1 cellular context compared by ENCODE assay signal in the genomic region with DNA sequence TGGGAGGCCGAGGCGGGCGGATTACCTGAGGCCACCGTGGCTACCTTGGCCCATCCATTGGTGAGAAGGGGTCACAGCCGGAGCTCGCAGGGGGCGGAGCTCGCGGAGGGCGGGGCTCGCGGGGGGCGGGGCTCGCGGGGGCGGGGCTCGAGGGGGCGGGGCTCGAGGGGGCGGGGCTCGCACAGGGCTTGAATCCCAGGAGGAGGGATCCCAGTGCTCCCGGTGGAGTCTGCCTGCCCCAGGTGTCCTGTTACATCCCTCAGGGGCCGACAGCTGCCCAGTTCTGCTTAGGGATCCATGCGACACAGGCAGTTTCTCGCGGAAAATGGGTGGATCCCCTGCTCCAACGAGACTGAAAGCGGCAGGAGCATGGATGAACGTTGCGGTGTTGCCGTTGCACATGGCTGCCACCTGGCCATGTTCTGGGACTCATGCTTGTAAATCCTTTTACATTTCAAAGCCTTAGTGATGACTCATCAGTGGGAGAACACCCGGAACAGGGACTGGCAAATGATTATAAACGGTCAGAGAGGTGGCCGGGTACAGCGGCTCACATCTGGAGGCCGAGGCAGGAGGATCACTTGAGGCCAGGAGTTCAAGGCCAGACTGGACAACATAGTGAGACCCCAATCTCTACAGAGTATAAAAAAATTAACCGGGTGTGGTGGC.
TF ChIP-seq lines count a peak whose summit lies in the region.

No MANE protein-coding gene starts in this region.

TF ChIP-seq in K562, 482 proteins besides CTCF, POLR2A, EP300 and RAD21 (continued from another document):
- TF ChIP-seq, protein P1, sequence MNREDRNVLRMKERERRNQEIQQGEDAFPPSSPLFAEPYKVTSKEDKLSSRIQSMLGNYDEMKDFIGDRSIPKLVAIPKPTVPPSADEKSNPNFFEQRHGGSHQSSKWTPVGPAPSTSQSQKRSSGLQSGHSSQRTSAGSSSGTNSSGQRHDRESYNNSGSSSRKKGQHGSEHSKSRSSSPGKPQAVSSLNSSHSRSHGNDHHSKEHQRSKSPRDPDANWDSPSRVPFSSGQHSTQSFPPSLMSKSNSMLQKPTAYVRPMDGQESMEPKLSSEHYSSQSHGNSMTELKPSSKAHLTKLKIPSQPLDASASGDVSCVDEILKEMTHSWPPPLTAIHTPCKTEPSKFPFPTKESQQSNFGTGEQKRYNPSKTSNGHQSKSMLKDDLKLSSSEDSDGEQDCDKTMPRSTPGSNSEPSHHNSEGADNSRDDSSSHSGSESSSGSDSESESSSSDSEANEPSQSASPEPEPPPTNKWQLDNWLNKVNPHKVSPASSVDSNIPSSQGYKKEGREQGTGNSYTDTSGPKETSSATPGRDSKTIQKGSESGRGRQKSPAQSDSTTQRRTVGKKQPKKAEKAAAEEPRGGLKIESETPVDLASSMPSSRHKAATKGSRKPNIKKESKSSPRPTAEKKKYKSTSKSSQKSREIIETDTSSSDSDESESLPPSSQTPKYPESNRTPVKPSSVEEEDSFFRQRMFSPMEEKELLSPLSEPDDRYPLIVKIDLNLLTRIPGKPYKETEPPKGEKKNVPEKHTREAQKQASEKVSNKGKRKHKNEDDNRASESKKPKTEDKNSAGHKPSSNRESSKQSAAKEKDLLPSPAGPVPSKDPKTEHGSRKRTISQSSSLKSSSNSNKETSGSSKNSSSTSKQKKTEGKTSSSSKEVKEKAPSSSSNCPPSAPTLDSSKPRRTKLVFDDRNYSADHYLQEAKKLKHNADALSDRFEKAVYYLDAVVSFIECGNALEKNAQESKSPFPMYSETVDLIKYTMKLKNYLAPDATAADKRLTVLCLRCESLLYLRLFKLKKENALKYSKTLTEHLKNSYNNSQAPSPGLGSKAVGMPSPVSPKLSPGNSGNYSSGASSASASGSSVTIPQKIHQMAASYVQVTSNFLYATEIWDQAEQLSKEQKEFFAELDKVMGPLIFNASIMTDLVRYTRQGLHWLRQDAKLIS (CRISPR knock-in tag; IDR thresholded peaks at IDR 0.05) = no peak; the same call in 1 of the 2 replicates
- TF ChIP-seq JUND (IDR thresholded peaks at IDR 0.05; ENCODE audit: borderline replicate concordance, low read depth, low read length) (peak; percentile 96), JUND (tag; IDR thresholded peaks at IDR 0.05; ENCODE audit: borderline replicate concordance, low read depth, low read length) (peak; percentile 96), SRSF9 (IDR thresholded peaks at IDR 0.05; ENCODE audit: borderline replicate concordance, low read depth, low read length) (no peak), NFRKB (IDR thresholded peaks at IDR 0.05; ENCODE audit: low read depth) (peak; percentile 64; the same call in 1 of the 2 replicates), ZNF561 (CRISPR knock-in tag; conservative IDR thresholded peaks at IDR 0.05) (no peak), ZNF311 (CRISPR knock-in tag; IDR thresholded peaks at IDR 0.05) (no peak), MBD2 (IDR thresholded peaks at IDR 0.05; ENCODE audit: borderline replicate concordance, low read depth) (no peak), RBM22 (IDR thresholded peaks at IDR 0.05; ENCODE audit: low read depth, low read length, poor library complexity, severe bottlenecking) (no peak), HDGF (IDR thresholded peaks at IDR 0.05) (peak; percentile 68; the same call in 1 of the 2 replicates), HMG20A (CRISPR knock-in tag; conservative IDR thresholded peaks at IDR 0.05) (no peak), FOS (IDR thresholded peaks at IDR 0.05; ENCODE audit: extremely low read depth, insufficient read length) (peak; percentile 15), SRSF7 (optimal IDR thresholded peaks at IDR 0.05; ENCODE audit: low read depth, low read length) (no peak), MCM5 (IDR thresholded peaks at IDR 0.05; ENCODE audit: low read depth) (no peak), ZNF507 (tag; conservative IDR thresholded peaks at IDR 0.05) (no peak), MED1 (CRISPR knock-in tag; IDR thresholded peaks at IDR 0.05; ENCODE audit: borderline replicate concordance) (no peak), MYBL2 (IDR thresholded peaks at IDR 0.05; ENCODE audit: low read depth) (peak; percentile 65), MYBL2 (CRISPR knock-in tag; IDR thresholded peaks at IDR 0.05; ENCODE audit: borderline replicate concordance) (no peak), ZNF165 (CRISPR knock-in tag; IDR thresholded peaks at IDR 0.05; ENCODE audit: borderline replicate concordance) (no peak), NEUROD1 (IDR thresholded peaks at IDR 0.05; ENCODE audit: borderline replicate concordance, low read depth, low read length, partially characterized antibody) (peak; percentile 32)
- TF ChIP-seq, protein P2, sequence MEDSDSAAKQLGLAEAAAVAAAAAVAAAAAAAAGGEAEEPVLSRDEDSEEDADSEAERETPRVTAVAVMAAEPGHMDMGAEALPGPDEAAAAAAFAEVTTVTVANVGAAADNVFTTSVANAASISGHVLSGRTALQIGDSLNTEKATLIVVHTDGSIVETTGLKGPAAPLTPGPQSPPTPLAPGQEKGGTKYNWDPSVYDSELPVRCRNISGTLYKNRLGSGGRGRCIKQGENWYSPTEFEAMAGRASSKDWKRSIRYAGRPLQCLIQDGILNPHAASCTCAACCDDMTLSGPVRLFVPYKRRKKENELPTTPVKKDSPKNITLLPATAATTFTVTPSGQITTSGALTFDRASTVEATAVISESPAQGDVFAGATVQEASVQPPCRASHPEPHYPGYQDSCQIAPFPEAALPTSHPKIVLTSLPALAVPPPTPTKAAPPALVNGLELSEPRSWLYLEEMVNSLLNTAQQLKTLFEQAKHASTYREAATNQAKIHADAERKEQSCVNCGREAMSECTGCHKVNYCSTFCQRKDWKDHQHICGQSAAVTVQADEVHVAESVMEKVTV (CRISPR knock-in tag; IDR thresholded peaks at IDR 0.05) = no peak
- TF ChIP-seq, protein P3, sequence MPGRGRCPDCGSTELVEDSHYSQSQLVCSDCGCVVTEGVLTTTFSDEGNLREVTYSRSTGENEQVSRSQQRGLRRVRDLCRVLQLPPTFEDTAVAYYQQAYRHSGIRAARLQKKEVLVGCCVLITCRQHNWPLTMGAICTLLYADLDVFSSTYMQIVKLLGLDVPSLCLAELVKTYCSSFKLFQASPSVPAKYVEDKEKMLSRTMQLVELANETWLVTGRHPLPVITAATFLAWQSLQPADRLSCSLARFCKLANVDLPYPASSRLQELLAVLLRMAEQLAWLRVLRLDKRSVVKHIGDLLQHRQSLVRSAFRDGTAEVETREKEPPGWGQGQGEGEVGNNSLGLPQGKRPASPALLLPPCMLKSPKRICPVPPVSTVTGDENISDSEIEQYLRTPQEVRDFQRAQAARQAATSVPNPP (IDR thresholded peaks at IDR 0.05; ENCODE audit: borderline replicate concordance, insufficient read depth, insufficient read length) = no peak
- TF ChIP-seq, protein P4, sequence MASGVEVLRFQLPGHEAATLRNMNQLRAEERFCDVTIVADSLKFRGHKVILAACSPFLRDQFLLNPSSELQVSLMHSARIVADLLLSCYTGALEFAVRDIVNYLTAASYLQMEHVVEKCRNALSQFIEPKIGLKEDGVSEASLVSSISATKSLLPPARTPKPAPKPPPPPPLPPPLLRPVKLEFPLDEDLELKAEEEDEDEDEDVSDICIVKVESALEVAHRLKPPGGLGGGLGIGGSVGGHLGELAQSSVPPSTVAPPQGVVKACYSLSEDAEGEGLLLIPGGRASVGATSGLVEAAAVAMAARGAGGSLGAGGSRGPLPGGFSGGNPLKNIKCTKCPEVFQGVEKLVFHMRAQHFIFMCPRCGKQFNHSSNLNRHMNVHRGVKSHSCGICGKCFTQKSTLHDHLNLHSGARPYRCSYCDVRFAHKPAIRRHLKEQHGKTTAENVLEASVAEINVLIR (CRISPR knock-in tag; IDR thresholded peaks at IDR 0.05) = no peak
- TF ChIP-seq, protein P5, sequence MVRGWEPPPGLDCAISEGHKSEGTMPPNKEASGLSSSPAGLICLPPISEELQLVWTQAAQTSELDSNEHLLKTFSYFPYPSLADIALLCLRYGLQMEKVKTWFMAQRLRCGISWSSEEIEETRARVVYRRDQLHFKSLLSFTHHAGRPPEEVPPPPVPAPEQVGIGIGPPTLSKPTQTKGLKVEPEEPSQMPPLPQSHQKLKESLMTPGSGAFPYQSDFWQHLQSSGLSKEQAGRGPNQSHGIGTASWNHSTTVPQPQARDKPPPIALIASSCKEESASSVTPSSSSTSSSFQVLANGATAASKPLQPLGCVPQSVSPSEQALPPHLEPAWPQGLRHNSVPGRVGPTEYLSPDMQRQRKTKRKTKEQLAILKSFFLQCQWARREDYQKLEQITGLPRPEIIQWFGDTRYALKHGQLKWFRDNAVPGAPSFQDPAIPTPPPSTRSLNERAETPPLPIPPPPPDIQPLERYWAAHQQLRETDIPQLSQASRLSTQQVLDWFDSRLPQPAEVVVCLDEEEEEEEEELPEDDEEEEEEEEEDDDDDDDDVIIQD (CRISPR knock-in tag; IDR thresholded peaks at IDR 0.05) = no peak
- TF ChIP-seq, protein P6, sequence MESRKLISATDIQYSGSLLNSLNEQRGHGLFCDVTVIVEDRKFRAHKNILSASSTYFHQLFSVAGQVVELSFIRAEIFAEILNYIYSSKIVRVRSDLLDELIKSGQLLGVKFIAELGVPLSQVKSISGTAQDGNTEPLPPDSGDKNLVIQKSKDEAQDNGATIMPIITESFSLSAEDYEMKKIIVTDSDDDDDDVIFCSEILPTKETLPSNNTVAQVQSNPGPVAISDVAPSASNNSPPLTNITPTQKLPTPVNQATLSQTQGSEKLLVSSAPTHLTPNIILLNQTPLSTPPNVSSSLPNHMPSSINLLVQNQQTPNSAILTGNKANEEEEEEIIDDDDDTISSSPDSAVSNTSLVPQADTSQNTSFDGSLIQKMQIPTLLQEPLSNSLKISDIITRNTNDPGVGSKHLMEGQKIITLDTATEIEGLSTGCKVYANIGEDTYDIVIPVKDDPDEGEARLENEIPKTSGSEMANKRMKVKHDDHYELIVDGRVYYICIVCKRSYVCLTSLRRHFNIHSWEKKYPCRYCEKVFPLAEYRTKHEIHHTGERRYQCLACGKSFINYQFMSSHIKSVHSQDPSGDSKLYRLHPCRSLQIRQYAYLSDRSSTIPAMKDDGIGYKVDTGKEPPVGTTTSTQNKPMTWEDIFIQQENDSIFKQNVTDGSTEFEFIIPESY (CRISPR knock-in tag; IDR thresholded peaks at IDR 0.05) = peak; percentile 88
